Comparison of ENCODE assay signal across 10 cellular contexts in genomic region chr2:107712857-107713256, GRCh38.
A peak's percentile ranks its signal among the peaks of the same experiment; 100 is the strongest.
DNase-seq lines count a peak whose midpoint lies in the region; ATAC-seq and TF ChIP-seq lines count a peak whose summit lies in the region.
"Had no signal": no experiment of that assay in that cellular context is flagged by ENCODE, and none has a peak within 500 bp of the region (broad histone marks: within the 10 kb centered on the region; RNA-seq: fewer than 3 reads in every experiment).

No MANE protein-coding gene starts in this region.

- no peak for TF ChIP-seq CTCF in fibroblast of lung (conservative IDR thresholded peaks at IDR 0.05 in 1 of 2, IDR thresholded peaks at IDR 0.05 in 1 of 2; ENCODE audit: low read depth in 1 of 2, low read length in 2 of 2)

- no peak overlapping the region for H3K27ac ChIP-seq in ACC112 (ENCODE audit: low read depth, low read length)
- H3K27ac ChIP-seq in Karpas-422 (ENCODE audit: low read length) = no peak overlapping the region
- no peak overlapping the region for H3K27ac ChIP-seq in fibroblast of lung (ENCODE audit: insufficient read depth, low read length)

- ATAC-seq in GM18907 (IDR thresholded peaks at IDR 0.05; ENCODE audit: unreplicated experiment) = peak; percentile 74

- H3K27me3 ChIP-seq in ACC112 (ENCODE audit: insufficient read depth, low read length) = no peaks in the 10 kb centered on the region
- no peaks in the 10 kb centered on the region; the same call in 1 of the 2 replicates for H3K27me3 ChIP-seq in Karpas-422 (ENCODE audit: low read length)
- no peaks in the 10 kb centered on the region for H3K27me3 ChIP-seq in fibroblast of lung (ENCODE audit: control insufficient read depth, insufficient read depth, low read length)

- H3K9me3 ChIP-seq in Karpas-422 (ENCODE audit: low read length) = no peaks in the 10 kb centered on the region
- H3K9me3 ChIP-seq in fibroblast of lung (ENCODE audit: control insufficient read depth, insufficient read depth, low read depth, low read length) = no peaks in the 10 kb centered on the region

- no peak for TF ChIP-seq POLR2A in erythroblast (IDR thresholded peaks at IDR 0.05; ENCODE audit: low read length)

- no peaks in the 10 kb centered on the region for H3K9me2 ChIP-seq in Karpas-422 (replicated peaks; ENCODE audit: insufficient read depth, low read length)

- H3K79me2 ChIP-seq in ACC112 (ENCODE audit: control insufficient read depth, insufficient read depth, low read length, unreplicated experiment) = no peaks in the 10 kb centered on the region
- no peaks in the 10 kb centered on the region for H3K79me2 ChIP-seq in Karpas-422 (ENCODE audit: low read length)
- H3K79me2 ChIP-seq in fibroblast of lung (ENCODE audit: control insufficient read depth, insufficient read depth, low read length) = no peaks in the 10 kb centered on the region

- peak overlapping the region; percentile 2 for H2AFZ ChIP-seq in ACC112 (ENCODE audit: low read length, unreplicated experiment)
- H2AFZ ChIP-seq in Karpas-422 (ENCODE audit: low read length) = no peak overlapping the region
- H2AFZ ChIP-seq in fibroblast of lung (ENCODE audit: low read length) = no peak overlapping the region

- no peak for DNase-seq in Karpas-422
- no peak for DNase-seq in fibroblast of lung (ENCODE audit: low read depth in 2 of 2)
- no peak for DNase-seq in medulla oblongata (ENCODE audit: extremely low spot score)
- DNase-seq in AG20443 (ENCODE audit: low spot score) = no peak
- no peak for DNase-seq in DMS 273 treated with DMSO at 0.1 percent for 48 hours (lab: John Stamatoyannopoulos, UW)
- DNase-seq in erythroblast (lab: John Stamatoyannopoulos, UW) = no peak
- DNase-seq: aorta, NCI-H1092 had no signal

- H3K9ac ChIP-seq in Karpas-422 (ENCODE audit: low read length) = no peak overlapping the region
- no peak overlapping the region for H3K9ac ChIP-seq in fibroblast of lung (ENCODE audit: insufficient read depth, low read length)

- H3K4me2 ChIP-seq in Karpas-422 (ENCODE audit: low read depth, low read length, poor library complexity, severe bottlenecking) (peak overlapping the region; percentile 29), fibroblast of lung (ENCODE audit: extremely low read depth, insufficient read depth, low read length) (peak overlapping the region; percentile 19)

- H4K20me1 ChIP-seq in Karpas-422 (ENCODE audit: insufficient read depth, low read depth, low read length) = no peaks in the 10 kb centered on the region
- H4K20me1 ChIP-seq in fibroblast of lung (ENCODE audit: control insufficient read depth, extremely low read depth, insufficient read depth, low read length) = no peaks in the 10 kb centered on the region

- H3K36me3 ChIP-seq in ACC112 (ENCODE audit: insufficient read depth, low read length) (no peaks in the 10 kb centered on the region), Karpas-422 (ENCODE audit: insufficient read depth, low read length) (no peaks in the 10 kb centered on the region), fibroblast of lung (ENCODE audit: control insufficient read depth, insufficient read depth, low read length) (no peaks in the 10 kb centered on the region)

- no peaks in the 10 kb centered on the region for H3K4me1 ChIP-seq in ACC112 (ENCODE audit: control insufficient read depth, insufficient read depth, low read length, unreplicated experiment)
- H3K4me1 ChIP-seq in Karpas-422 (ENCODE audit: low read length) = no peaks in the 10 kb centered on the region
- H3K4me1 ChIP-seq in fibroblast of lung (ENCODE audit: control insufficient read depth, extremely low read depth, insufficient read depth, low read length) = no peaks in the 10 kb centered on the region

- peak overlapping the region; percentile 61 for H3K4me3 ChIP-seq in ACC112 (ENCODE audit: low read depth, low read length)
- no peak overlapping the region for H3K4me3 ChIP-seq in Karpas-422 (ENCODE audit: low read length)
- no peak overlapping the region for H3K4me3 ChIP-seq in fibroblast of lung (replicated peaks in 1 of 4; ENCODE audit: control extremely low read depth in 1 of 4, insufficient read depth in 1 of 4, low read depth in 3 of 4, low read length in 4 of 4)
